ENCODE assay signal across 19 cellular contexts in the genomic region with DNA sequence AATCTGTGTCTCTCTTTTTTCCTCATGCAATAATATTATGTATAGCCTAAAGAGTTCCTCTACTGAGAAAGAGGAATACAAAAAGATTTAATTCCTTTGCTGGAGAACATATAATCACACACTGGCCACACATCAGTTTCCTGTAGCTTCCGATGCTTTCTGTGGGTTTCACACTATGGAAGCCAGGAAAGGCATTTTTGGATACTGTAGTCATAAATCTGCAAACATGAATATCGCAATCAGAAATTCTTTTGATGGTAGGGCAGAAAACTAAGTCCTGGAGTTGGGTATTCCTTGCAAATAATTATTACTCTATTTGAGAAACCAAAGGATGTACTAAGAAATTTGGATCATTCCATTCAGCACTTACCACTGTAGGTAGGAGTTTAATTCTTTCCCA.
DNase-seq lines count a peak whose midpoint lies in the region; ATAC-seq, FAIRE-seq and TF ChIP-seq lines count a peak whose summit lies in the region.
"Had no signal": no experiment of that assay in that cellular context is flagged by ENCODE, and none has a peak within 500 bp of the region (broad histone marks: within the 10 kb centered on the region; RNA-seq: fewer than 3 reads in every experiment).

No MANE protein-coding gene starts in this region.

- H3K4me3 ChIP-seq in bronchial epithelial cell (ENCODE audit: low read depth, low read length) (no peak overlapping the region), fibroblast of pulmonary artery (replicated peaks; ENCODE audit: low read depth, low read length) (no peak overlapping the region)
- H3K4me3 ChIP-seq: BLaER1 treated with 17β-estradiol and CSF1 and Interleukin-3, amounts not matched to agents 10 nM and 100 nM had no signal

- no peak for TF ChIP-seq CTCF in bronchial epithelial cell (IDR thresholded peaks at IDR 0.05; ENCODE audit: insufficient read depth, low read length, severe bottlenecking)
- no peak for TF ChIP-seq CTCF in fibroblast of pulmonary artery (IDR thresholded peaks at IDR 0.05; ENCODE audit: low read length, missing control alignments)

- no peaks in the 10 kb centered on the region for H3K36me3 ChIP-seq in bronchial epithelial cell (ENCODE audit: control insufficient read depth, insufficient read depth, low read length)
- H3K36me3 ChIP-seq: BLaER1 treated with 17β-estradiol and CSF1 and Interleukin-3, amounts not matched to agents 10 nM and 100 nM had no signal

- H3K27me3 ChIP-seq in bronchial epithelial cell (ENCODE audit: control insufficient read depth, insufficient read depth, low read length) = no peaks in the 10 kb centered on the region
- H3K27me3 ChIP-seq: BLaER1 treated with 17β-estradiol and CSF1 and Interleukin-3, amounts not matched to agents 10 nM and 100 nM had no signal

- no peak for FAIRE-seq in bronchial epithelial cell (lab: Jason Lieb, UNC)
- FAIRE-seq: GM12892 had no signal

- DNase-seq in ELR (ENCODE audit: low read depth) (peak; percentile 12), NCI-H226 (peak; percentile 63), bronchial epithelial cell (ENCODE audit: low read depth) (peak; percentile 33), fibroblast of pulmonary artery (ENCODE audit: low read depth) (peak; percentile 7), globus pallidus (ENCODE audit: low spot score) (no peak), GM19240 (ENCODE audit: insufficient read length, low spot score) (no peak), DMS 273 treated with DMSO at 0.1 percent for 48 hours (lab: John Stamatoyannopoulos, UW) (no peak)
- DNase-seq: ACHN; CD4-positive, CD25-positive, alpha-beta regulatory T cell; DMS79; GDM1; GOT3; H9; HFFc6; IMR-90; KBM-7 had no signal

- no peak for ATAC-seq in GM18520 (IDR thresholded peaks at IDR 0.05; ENCODE audit: unreplicated experiment)

Comparison
In these comparisons a context has a peak if more than half of its experiments do, and no peak if none do; other contexts are left out.
1. DNase-seq: peak in ELR (single experiment), NCI-H226 (single experiment), bronchial epithelial cell (single experiment) and fibroblast of pulmonary artery (single experiment); none in globus pallidus (single experiment), GM19240 (single experiment) and DMS 273 treated with DMSO at 0.1 percent for 48 hours (single experiment).